3 cellular contexts compared by ENCODE assay signal in the genomic region with DNA sequence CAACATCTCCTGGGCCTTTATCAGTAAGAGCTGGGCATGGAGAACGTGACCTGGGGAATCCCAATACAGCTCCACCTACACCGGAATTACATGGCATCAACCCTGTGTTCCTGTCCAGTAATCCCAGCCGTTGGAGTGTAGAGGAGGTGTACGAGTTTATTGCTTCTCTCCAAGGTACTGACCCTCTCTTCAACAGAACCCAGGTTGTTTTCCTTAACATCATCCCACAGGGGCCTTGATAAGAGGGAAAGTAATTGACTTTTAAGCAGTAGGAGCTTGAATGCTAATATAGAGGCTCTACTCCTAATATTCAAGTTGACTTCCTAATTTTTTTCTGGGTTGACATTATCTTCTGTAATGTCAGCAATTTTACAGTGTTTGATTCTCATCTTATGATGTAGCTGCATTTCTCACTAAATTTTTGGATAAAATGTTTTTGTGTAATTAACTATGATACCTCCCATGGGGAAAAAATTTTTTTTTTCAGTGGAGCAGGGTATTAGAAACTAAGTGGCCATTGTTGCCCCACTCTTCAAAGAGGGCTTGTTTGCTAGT.
TF ChIP-seq lines count a peak whose summit lies in the region.

No MANE protein-coding gene starts in this region.

TF ChIP-seq in IMR-90, 13 proteins besides CTCF, POLR2A, EP300 and RAD21:
- peak; percentile 70 for TF ChIP-seq MAFK (IDR thresholded peaks at IDR 0.05; ENCODE audit: low read depth, low read length)

TF ChIP-seq in PFSK-1, 5 proteins besides CTCF, POLR2A, EP300 and RAD21:
- TF ChIP-seq, protein P1, sequence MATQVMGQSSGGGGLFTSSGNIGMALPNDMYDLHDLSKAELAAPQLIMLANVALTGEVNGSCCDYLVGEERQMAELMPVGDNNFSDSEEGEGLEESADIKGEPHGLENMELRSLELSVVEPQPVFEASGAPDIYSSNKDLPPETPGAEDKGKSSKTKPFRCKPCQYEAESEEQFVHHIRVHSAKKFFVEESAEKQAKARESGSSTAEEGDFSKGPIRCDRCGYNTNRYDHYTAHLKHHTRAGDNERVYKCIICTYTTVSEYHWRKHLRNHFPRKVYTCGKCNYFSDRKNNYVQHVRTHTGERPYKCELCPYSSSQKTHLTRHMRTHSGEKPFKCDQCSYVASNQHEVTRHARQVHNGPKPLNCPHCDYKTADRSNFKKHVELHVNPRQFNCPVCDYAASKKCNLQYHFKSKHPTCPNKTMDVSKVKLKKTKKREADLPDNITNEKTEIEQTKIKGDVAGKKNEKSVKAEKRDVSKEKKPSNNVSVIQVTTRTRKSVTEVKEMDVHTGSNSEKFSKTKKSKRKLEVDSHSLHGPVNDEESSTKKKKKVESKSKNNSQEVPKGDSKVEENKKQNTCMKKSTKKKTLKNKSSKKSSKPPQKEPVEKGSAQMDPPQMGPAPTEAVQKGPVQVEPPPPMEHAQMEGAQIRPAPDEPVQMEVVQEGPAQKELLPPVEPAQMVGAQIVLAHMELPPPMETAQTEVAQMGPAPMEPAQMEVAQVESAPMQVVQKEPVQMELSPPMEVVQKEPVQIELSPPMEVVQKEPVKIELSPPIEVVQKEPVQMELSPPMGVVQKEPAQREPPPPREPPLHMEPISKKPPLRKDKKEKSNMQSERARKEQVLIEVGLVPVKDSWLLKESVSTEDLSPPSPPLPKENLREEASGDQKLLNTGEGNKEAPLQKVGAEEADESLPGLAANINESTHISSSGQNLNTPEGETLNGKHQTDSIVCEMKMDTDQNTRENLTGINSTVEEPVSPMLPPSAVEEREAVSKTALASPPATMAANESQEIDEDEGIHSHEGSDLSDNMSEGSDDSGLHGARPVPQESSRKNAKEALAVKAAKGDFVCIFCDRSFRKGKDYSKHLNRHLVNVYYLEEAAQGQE (IDR thresholded peaks at IDR 0.05; ENCODE audit: insufficient read depth in 1 of 2, low read depth in 2 of 2, low read length in 2 of 2) = peak; percentile 12 to 41; a peak in 1 of 4 replicates

TF ChIP-seq in K562, 482 proteins besides CTCF, POLR2A, EP300 and RAD21:
- TF ChIP-seq MAFF (IDR thresholded peaks at IDR 0.05; ENCODE audit: low read length) (peak; percentile 22; the same call in 1 of the 2 replicates), ZNF316 (IDR thresholded peaks at IDR 0.05) (peak; percentile 71), C11orf30 (IDR thresholded peaks at IDR 0.05; ENCODE audit: low read depth) (peak; percentile 55; the same call in 1 of the 2 replicates), MAFG (tag; conservative IDR thresholded peaks at IDR 0.05) (peak; percentile 48; the same call in 1 of the 2 replicates), MAFK (IDR thresholded peaks at IDR 0.05; ENCODE audit: low read length) (peak; percentile 42; the same call in 1 of the 2 replicates)
